11 cellular contexts compared by ENCODE assay signal in genomic region chr19:6091771-6092291, GRCh38. TPM values are rescaled to one million over a fixed set of nuclear protein-coding genes. Genes with fewer than 3 reads are reported as not detected.
DNase-seq lines count a peak whose midpoint lies in the region; ATAC-seq and TF ChIP-seq lines count a peak whose summit lies in the region.
"Had no signal": no experiment of that assay in that cellular context is flagged by ENCODE, and none has a peak within 500 bp of the region (broad histone marks: within the 10 kb centered on the region; RNA-seq: fewer than 3 reads in every experiment).

No MANE protein-coding gene starts in this region.

- 38% methylated on average over 8 of the region's 8 CpGs for WGBS in right cardiac atrium
- WGBS in esophagus muscularis mucosa: 30% methylated on average over 8 of the region's 8 CpGs

- H3K4me3 ChIP-seq in right cardiac atrium (ENCODE audit: low read length): no peak overlapping the region
- peak overlapping the region; percentile 35 to 48 (median 42) for H3K4me3 ChIP-seq in esophagus muscularis mucosa

- peak overlapping the region; percentile 70 for H3K4me3 Mint-ChIP-seq in nephron progenitor cell
- H3K4me3 Mint-ChIP-seq: activated naive CD8-positive, alpha-beta T cell treated with anti-CD3 and anti-CD28 coated beads for 36 hours; CD4-positive, CD25-positive, alpha-beta regulatory T cell had no signal

- peaks cover 11% of the 10 kb centered on the region for H3K4me1 ChIP-seq in right cardiac atrium (ENCODE audit: control insufficient read depth, insufficient read depth, low read length)
- peaks cover 43 to 92% (median 79%) of the 10 kb centered on the region in 4 donors for H3K4me1 ChIP-seq in esophagus muscularis mucosa

- TF ChIP-seq POLR2A in esophagus muscularis mucosa (IDR thresholded peaks at IDR 0.05; ENCODE audit: low read depth): no peak

- no peaks in the 10 kb centered on the region for H3K36me3 ChIP-seq in esophagus muscularis mucosa

- no peak for TF ChIP-seq EP300 in esophagus muscularis mucosa (IDR thresholded peaks at IDR 0.05)

- peak overlapping the region; percentile 98 for H3K27ac ChIP-seq in right cardiac atrium (ENCODE audit: low read length)
- peak overlapping the region; percentile 90 to 94 (median 91) for H3K27ac ChIP-seq in esophagus muscularis mucosa (replicated peaks in 1 of 4)

- TF ChIP-seq CTCF in esophagus muscularis mucosa (IDR thresholded peaks at IDR 0.05) (no peak), nephron progenitor cell (IDR thresholded peaks at IDR 0.05) (no peak)

- H3K27ac Mint-ChIP-seq in nephron progenitor cell: no peak overlapping the region
- H3K27ac Mint-ChIP-seq: activated naive CD8-positive, alpha-beta T cell treated with anti-CD3 and anti-CD28 coated beads for 36 hours; CD4-positive, CD25-positive, alpha-beta regulatory T cell had no signal

- DNase-seq in right cardiac atrium (no peak), Right ventricle myocardium superior (no peak), esophagus muscularis mucosa (ENCODE audit: extremely low spot score) (no peak), nephron progenitor cell (no peak), T-helper 1 cell (no peak)
- DNase-seq in activated effector memory CD4-positive, alpha-beta T cell treated with Interleukin-2 at 50 U/mL for 16 hours: no peak
- DNase-seq: activated naive CD8-positive, alpha-beta T cell treated with anti-CD3 and anti-CD28 coated beads for 36 hours; CD4-positive, CD25-positive, alpha-beta regulatory T cell had no signal

- peaks cover 45% of the 10 kb centered on the region for H3K27me3 Mint-ChIP-seq in nephron progenitor cell (ENCODE audit: low read depth, poor library complexity)
- H3K27me3 Mint-ChIP-seq: activated naive CD8-positive, alpha-beta T cell treated with anti-CD3 and anti-CD28 coated beads for 36 hours had no signal

- intact Hi-C loops in right cardiac atrium (cut with DNase I): no loop called here
- intact Hi-C loops in Right ventricle myocardium superior (cut with DNase I): no loop called here
- intact Hi-C loops in esophagus muscularis mucosa (cut with DNase I): no loop called here

- H3K9me3 ChIP-seq in right cardiac atrium (ENCODE audit: control insufficient read depth, low read length) (no peaks in the 10 kb centered on the region), esophagus muscularis mucosa (no peaks in the 10 kb centered on the region)

- H3K9me3 Mint-ChIP-seq in nephron progenitor cell: no peaks in the 10 kb centered on the region
- H3K9me3 Mint-ChIP-seq: activated naive CD8-positive, alpha-beta T cell treated with anti-CD3 and anti-CD28 coated beads for 36 hours had no signal

- no peaks in the 10 kb centered on the region for H3K27me3 ChIP-seq in right cardiac atrium (ENCODE audit: control insufficient read depth, insufficient read depth)
- no peaks in the 10 kb centered on the region for H3K27me3 ChIP-seq in esophagus muscularis mucosa

- no peaks in the 10 kb centered on the region for H3K36me3 Mint-ChIP-seq in nephron progenitor cell (ENCODE audit: low read depth)
- H3K36me3 Mint-ChIP-seq: activated naive CD8-positive, alpha-beta T cell treated with anti-CD3 and anti-CD28 coated beads for 36 hours; CD4-positive, CD25-positive, alpha-beta regulatory T cell had no signal

- no peak for ATAC-seq in right cardiac atrium
- no peak for ATAC-seq in Right ventricle myocardium superior (ENCODE audit: poor library complexity)
- no peak for ATAC-seq in GM18520 (IDR thresholded peaks at IDR 0.05; ENCODE audit: unreplicated experiment)
- ATAC-seq in GM21528 (IDR thresholded peaks at IDR 0.05; ENCODE audit: low FRiP score, unreplicated experiment): no peak

- H3K4me1 Mint-ChIP-seq in nephron progenitor cell: peaks cover 40% of the 10 kb centered on the region

RNA-seq across cellular contexts. Expression of gene RFX2, which starts 18.5 kb away (rescaled TPM):
- total RNA-seq in right cardiac atrium (10 to 100 TPM in 2 of 4 donors, 1 to 10 TPM in 2; 5.1 to 15.9 (median 9.6) TPM), Right ventricle myocardium superior (8.3 TPM), esophagus muscularis mucosa (10 to 100 TPM; 25.5 to 49.9 (median 32.8) TPM)
- polyA plus RNA-seq in right cardiac atrium: 8.2 TPM

RNA-seq across cellular contexts. Expression of gene ACSBG2, which starts 43.6 kb away (rescaled TPM):
- total RNA-seq in right cardiac atrium (not detected), Right ventricle myocardium superior (not detected), esophagus muscularis mucosa (under 1 TPM; 0.42 to 0.86 (median 0.60) TPM)
- not detected for polyA plus RNA-seq in right cardiac atrium
- total RNA-seq: activated naive CD8-positive, alpha-beta T cell treated with anti-CD3 and anti-CD28 coated beads for 36 hours; CD4-positive, CD25-positive, alpha-beta regulatory T cell; sciatic nerve had no signal
- polyA plus RNA-seq: CD4-positive, CD25-positive, alpha-beta regulatory T cell had no signal
